Comparison of ENCODE assay signal across 19 cellular contexts in the genomic region with DNA sequence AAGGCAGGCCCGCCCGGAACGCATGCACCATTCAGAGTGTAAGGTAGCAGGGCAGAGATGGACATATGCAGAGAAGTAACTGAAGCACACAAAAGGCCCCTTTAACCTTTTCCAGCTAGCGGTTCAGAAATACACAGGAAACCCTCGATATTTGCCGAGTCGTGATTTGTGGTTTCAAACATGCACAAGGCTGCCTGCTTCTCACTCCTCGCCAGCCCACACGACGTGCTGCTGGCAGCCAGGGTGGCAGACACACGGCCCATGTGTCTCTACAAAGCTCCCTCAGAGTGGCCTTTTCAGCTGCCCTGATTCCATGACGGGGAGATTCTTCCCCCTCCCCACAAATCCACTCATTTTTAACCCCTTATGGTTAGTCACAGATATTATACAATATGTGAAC. TPM values are rescaled to one million over a fixed set of nuclear protein-coding genes. Genes with fewer than 3 reads are reported as not detected.
DNase-seq lines count a peak whose midpoint lies in the region; ATAC-seq and TF ChIP-seq lines count a peak whose summit lies in the region.
"Had no signal": no experiment of that assay in that cellular context is flagged by ENCODE, and none has a peak within 500 bp of the region (broad histone marks: within the 10 kb centered on the region; RNA-seq: fewer than 3 reads in every experiment).

No MANE protein-coding gene starts in this region.

- no peaks in the 10 kb centered on the region for H3K23me2 ChIP-seq in H9 (ENCODE audit: insufficient read length, low read depth, low read length, poor library complexity, severe bottlenecking)

- H3K27me3 Mint-ChIP-seq in H9 (ENCODE audit: low read depth): peaks cover 14% of the 10 kb centered on the region

- no peak overlapping the region for H3T11ph ChIP-seq in H9 (ENCODE audit: low read length)

- H2BK20ac ChIP-seq in H9 (ENCODE audit: low read depth, low read length, poor library complexity, severe bottlenecking): no peak overlapping the region

- no peak overlapping the region for H4K8ac ChIP-seq in H9 (replicated peaks; ENCODE audit: insufficient read length, low read depth, low read length)

- no peak overlapping the region for H2BK5ac ChIP-seq in H9 (ENCODE audit: insufficient read length, low read length)

- no peak overlapping the region for H3K56ac ChIP-seq in H9 (ENCODE audit: insufficient read length, low read depth, low read length)

- ATAC-seq in stimulated activated effector memory CD8-positive, alpha-beta T cell treated with anti-CD3 and anti-CD28 coated beads, Interleukin-12 subunit alpha, Interleukin-12 subunit beta, amount 100 ng/mL, for 72 hours: peak; percentile 16
- ATAC-seq in body of pancreas (no peak), GM21515 (IDR thresholded peaks at IDR 0.05; ENCODE audit: unreplicated experiment) (no peak), HG03432 (IDR thresholded peaks at IDR 0.05; ENCODE audit: unreplicated experiment) (no peak)
- ATAC-seq: PC-3 had no signal

- no peak overlapping the region for H3K4ac ChIP-seq in H9 (ENCODE audit: low read depth, low read length)

- H3K79me1 ChIP-seq in H9 (ENCODE audit: insufficient read depth, low read depth, low read length, poor library complexity, severe bottlenecking): no peaks in the 10 kb centered on the region

- H3K4me3 ChIP-seq in body of pancreas: no peak overlapping the region
- H3K4me3 ChIP-seq: SK-N-MC had no signal

- H3K36me3 Mint-ChIP-seq in H9 (ENCODE audit: insufficient read depth in 1 of 3, low read depth in 3 of 3): no peaks in the 10 kb centered on the region
- no peaks in the 10 kb centered on the region for H3K36me3 Mint-ChIP-seq in stimulated activated effector memory CD8-positive, alpha-beta T cell treated with anti-CD3 and anti-CD28 coated beads, Interleukin-12 subunit alpha, Interleukin-12 subunit beta, amount 100 ng/mL, for 72 hours

- H3K9me3 ChIP-seq in H9 (ENCODE audit: control insufficient read depth, low read depth, low read length) (no peaks in the 10 kb centered on the region), body of pancreas (no peaks in the 10 kb centered on the region)
- H3K9me3 ChIP-seq: BE2C had no signal

- no peak overlapping the region for H3K27ac Mint-ChIP-seq in H9
- no peak overlapping the region for H3K27ac Mint-ChIP-seq in stimulated activated effector memory CD8-positive, alpha-beta T cell treated with anti-CD3 and anti-CD28 coated beads, Interleukin-12 subunit alpha, Interleukin-12 subunit beta, amount 100 ng/mL, for 72 hours

- no peaks in the 10 kb centered on the region for H4K20me1 ChIP-seq in H9 (ENCODE audit: control insufficient read depth, insufficient read depth, insufficient read length)

- H3K4me2 ChIP-seq in H9 (ENCODE audit: insufficient read depth, insufficient read length, low read length): no peak overlapping the region

- H2BK120ac ChIP-seq in H9 (ENCODE audit: low read depth, low read length, poor library complexity, severe bottlenecking): no peak overlapping the region

- H3K14ac ChIP-seq in H9 (ENCODE audit: insufficient read depth, low read length): no peak overlapping the region

- H2BK12ac ChIP-seq in H9 (ENCODE audit: insufficient read length, low read depth, low read length): no peak overlapping the region

- H4K5ac ChIP-seq in H9 (ENCODE audit: insufficient read length, low read depth, low read length): no peak overlapping the region

- H3K23ac ChIP-seq in H9 (ENCODE audit: insufficient read length, low read depth, low read length): no peak overlapping the region

- TF ChIP-seq POLR2A in body of pancreas (IDR thresholded peaks at IDR 0.05): no peak

- H2BK15ac ChIP-seq in H9 (ENCODE audit: low read depth, low read length): no peak overlapping the region

- no peak overlapping the region for H2AFZ ChIP-seq in H9 (ENCODE audit: low read length)

- no peaks in the 10 kb centered on the region for H3K9me3 Mint-ChIP-seq in H9
- H3K9me3 Mint-ChIP-seq in stimulated activated effector memory CD8-positive, alpha-beta T cell treated with anti-CD3 and anti-CD28 coated beads, Interleukin-12 subunit alpha, Interleukin-12 subunit beta, amount 100 ng/mL, for 72 hours: no peaks in the 10 kb centered on the region

- no peak overlapping the region for H3K9ac ChIP-seq in H9 (ENCODE audit: extremely low read depth, insufficient read length, low read length)

- H2AK5ac ChIP-seq in H9 (ENCODE audit: insufficient read length, low read length): no peak overlapping the region

- DNase-seq in DMS79 treated with DMSO at 0.1 percent for 48 hours (lab: John Stamatoyannopoulos, UW): peak; percentile 31
- DNase-seq in DMS79 (lab: John Stamatoyannopoulos, UW): no peak
- peak; percentile 20 for DNase-seq in H9
- DNase-seq in SW480 (ENCODE audit: low spot score): peak; percentile 29
- DNase-seq in stimulated activated effector memory CD8-positive, alpha-beta T cell treated with anti-CD3 and anti-CD28 coated beads, Interleukin-12 subunit alpha, Interleukin-12 subunit beta, amount 100 ng/mL, for 72 hours (ENCODE audit: low spot score in 2 of 2): no peak
- no peak for DNase-seq in body of pancreas
- DNase-seq: BE2C, GDM1, KG1, NCI-H1694, NCI-H2081 treated with DMSO at 0.1 percent for 48 hours, NCI-H446, NCI-H526 treated with DMSO at 0.1 percent for 48 hours, PC-3, SHP77 treated with DMSO at 0.1 percent for 48 hours, SW 1271 had no signal

- no peak overlapping the region for H3K4me3 Mint-ChIP-seq in H9
- no peak overlapping the region for H3K4me3 Mint-ChIP-seq in stimulated activated effector memory CD8-positive, alpha-beta T cell treated with anti-CD3 and anti-CD28 coated beads, Interleukin-12 subunit alpha, Interleukin-12 subunit beta, amount 100 ng/mL, for 72 hours

- H3K18ac ChIP-seq in H9 (ENCODE audit: insufficient read length, low read depth, low read length): no peak overlapping the region

- no peak for TF ChIP-seq CTCF in H9 (conservative IDR thresholded peaks at IDR 0.05)
- TF ChIP-seq CTCF in body of pancreas (IDR thresholded peaks at IDR 0.05): no peak

- H4K91ac ChIP-seq in H9 (ENCODE audit: insufficient read length, low read depth, low read length): no peak overlapping the region

- H3K27me3 ChIP-seq in H9 (ENCODE audit: insufficient read depth, low read length) (no peaks in the 10 kb centered on the region), body of pancreas (no peaks in the 10 kb centered on the region)
- H3K27me3 ChIP-seq: BE2C had no signal

- no peaks in the 10 kb centered on the region for H3K36me3 ChIP-seq in body of pancreas (replicated peaks in 1 of 2; ENCODE audit: insufficient read depth in 1 of 2, low read depth in 2 of 2)
- H3K36me3 ChIP-seq: BE2C had no signal

- H3K4me1 ChIP-seq in H9 (ENCODE audit: insufficient read depth, low read length) (no peaks in the 10 kb centered on the region), body of pancreas (no peaks in the 10 kb centered on the region)
- H3K4me1 ChIP-seq: BE2C had no signal

- H3K4me1 Mint-ChIP-seq in H9: no peaks in the 10 kb centered on the region; a peak in 1 of 4 replicates
- H3K4me1 Mint-ChIP-seq in stimulated activated effector memory CD8-positive, alpha-beta T cell treated with anti-CD3 and anti-CD28 coated beads, Interleukin-12 subunit alpha, Interleukin-12 subunit beta, amount 100 ng/mL, for 72 hours: no peaks in the 10 kb centered on the region

- whole genome bisulfite sequencing in H9 (ENCODE audit: extremely low coverage, insufficient read length, low lambda C conversion rate): no CpG with 5 or more reads among the region's 12 CpGs
- 60 to 72% methylated on average over 12 of the region's 12 CpGs for WGBS in body of pancreas, 2 donors

- intact Hi-C loops in body of pancreas (cut with DNase I): no loop called here

- no peaks in the 10 kb centered on the region for H3K79me2 ChIP-seq in H9 (ENCODE audit: insufficient read depth, low read length)

- H3K27ac ChIP-seq in H9 (ENCODE audit: insufficient read length, low read depth, low read length) (no peak overlapping the region), body of pancreas (no peak overlapping the region)
- H3K27ac ChIP-seq: SK-N-MC had no signal

RNA-seq across cellular contexts. Expression of gene ZBTB7C, which starts 23.6 kb away (rescaled TPM):
- total RNA-seq in H9 (2021) (0.33 and 0.39 TPM in 2 replicates), body of pancreas (1 to 10 TPM; 1.3 to 2.3 TPM)

Comparison
In these comparisons a context has a peak if more than half of its experiments do, and no peak if none do; other contexts are left out.
1. DNase-seq: peak in DMS79 treated with DMSO at 0.1 percent for 48 hours (single experiment), H9 (single experiment) and SW480 (single experiment); none in DMS79 (single experiment), stimulated activated effector memory CD8-positive, alpha-beta T cell treated with anti-CD3 and anti-CD28 coated beads, Interleukin-12 subunit alpha, Interleukin-12 subunit beta, amount 100 ng/mL, for 72 hours (0 of 2) and body of pancreas (0 of 4).